Comparison of ENCODE assay signal across 20 cellular contexts in genomic region chr15:44565387-44566169, GRCh38. TPM values are rescaled to one million over a fixed set of nuclear protein-coding genes. Genes with fewer than 3 reads are reported as not detected.
A peak's percentile ranks its signal among the peaks of the same experiment; 100 is the strongest.
DNase-seq lines count a peak whose midpoint lies in the region; ATAC-seq, FAIRE-seq and TF ChIP-seq lines count a peak whose summit lies in the region.
"Had no signal": no experiment of that assay in that cellular context is flagged by ENCODE, and none has a peak within 500 bp of the region (broad histone marks: within the 10 kb centered on the region; RNA-seq: fewer than 3 reads in every experiment).

No MANE protein-coding gene starts in this region.

- intact Hi-C loops in Right ventricle myocardium inferior (cut with DNase I) = no loop called here
- intact Hi-C loops in heart left ventricle (cut with DNase I) = no loop called here

- peaks cover 0 to 100% (median 98%) of the 10 kb centered on the region in 9 donors for H3K36me3 ChIP-seq in heart left ventricle

- ATAC-seq in Right ventricle myocardium inferior (peak; percentile 32), heart left ventricle (no peak), WTC11 (no peak)

- H3K36me3 Mint-ChIP-seq in WTC11 = peaks cover 71% of the 10 kb centered on the region
- H3K36me3 Mint-ChIP-seq in endothelial cell (ENCODE audit: low read depth, unreplicated experiment) = peaks cover 50% of the 10 kb centered on the region

- no peak overlapping the region for H3K27ac ChIP-seq in heart left ventricle
- H3K27ac ChIP-seq: SJSA1 had no signal

- TF ChIP-seq POLR2A in heart left ventricle (IDR thresholded peaks at IDR 0.05) = no peak
- TF ChIP-seq POLR2A in H54 (IDR thresholded peaks at IDR 0.05; ENCODE audit: low read depth, low read length) = no peak

- TF ChIP-seq CTCF in heart left ventricle (IDR thresholded peaks at IDR 0.05) (no peak), WTC11 (IDR thresholded peaks at IDR 0.05) (no peak), endothelial cell (IDR thresholded peaks at IDR 0.05; ENCODE audit: unreplicated experiment) (no peak)

- no peak for DNase-seq in Right ventricle myocardium inferior (ENCODE audit: missing footprints)
- no peak for DNase-seq in heart left ventricle
- DNase-seq in WTC11 (ENCODE audit: low spot score) = no peak
- no peak for DNase-seq in endothelial cell (ENCODE audit: low spot score)
- DNase-seq in HuH-7 (ENCODE audit: low spot score) = no peak
- no peak for DNase-seq in activated CD4-positive, alpha-beta T cell treated with anti-CD3 and anti-CD28 coated beads, Interleukin-2, amount 50 U/mL, for 48 hours
- no peak for DNase-seq in H54 (ENCODE audit: insufficient read length, low spot score)
- no peak for DNase-seq in DMS114 treated with DMSO at 0.1 percent for 48 hours (lab: John Stamatoyannopoulos, UW; ENCODE audit: unreplicated experiment)
- DNase-seq: CD4-positive, alpha-beta memory T cell; DMS53; EL; HCEC 1CT; NCI-H187; NCI-H2107; NCI-H510A; NCI-H748 treated with DMSO at 0.1 percent for 48 hours; NK-92 treated with Interleukin-12 subunit alpha and Interleukin-12 subunit beta, amount 100 ng/mL, for 24 hours had no signal

- H3K9me3 Mint-ChIP-seq in WTC11 (peaks cover 28% of the 10 kb centered on the region), endothelial cell (ENCODE audit: unreplicated experiment) (no peaks in the 10 kb centered on the region)

- POLR2A ChIA-PET in WTC11 (lab: Charles Lee) = no interaction called here

- no peak for FAIRE-seq in H54 (lab: Jason Lieb, UNC)
- FAIRE-seq: A204.1, GM12892 had no signal

- H3K4me3 ChIP-seq in heart left ventricle = no peak overlapping the region
- H3K4me3 ChIP-seq: SJSA1 had no signal

- no peaks in the 10 kb centered on the region for H3K4me1 ChIP-seq in heart left ventricle
- H3K4me1 ChIP-seq: SJSA1 had no signal

- H3K27me3 ChIP-seq in heart left ventricle = no peaks in the 10 kb centered on the region
- H3K27me3 ChIP-seq: SJSA1 had no signal

- peaks cover 0 to 6% (median 0%) of the 10 kb centered on the region in 12 donors for H3K9me3 ChIP-seq in heart left ventricle
- H3K9me3 ChIP-seq: SJSA1 had no signal

- H3K4me1 Mint-ChIP-seq in WTC11 = no peaks in the 10 kb centered on the region
- peaks cover 2% of the 10 kb centered on the region for H3K4me1 Mint-ChIP-seq in endothelial cell (ENCODE audit: unreplicated experiment)

- CTCF ChIA-PET in WTC11 (lab: Charles Lee) = no interaction called here

- H3K4me3 Mint-ChIP-seq in WTC11 = no peak overlapping the region
- H3K4me3 Mint-ChIP-seq in endothelial cell (ENCODE audit: unreplicated experiment) = peak overlapping the region; percentile 68
- H3K4me3 Mint-ChIP-seq: CD4-positive, alpha-beta memory T cell had no signal

- 93 to 98% (median 96%) methylated on average over 8 of the region's 8 CpGs for WGBS in heart left ventricle, 4 donors

- H3K27ac Mint-ChIP-seq in WTC11 (no peak overlapping the region), endothelial cell (ENCODE audit: unreplicated experiment) (no peak overlapping the region)

- no peaks in the 10 kb centered on the region for H3K27me3 Mint-ChIP-seq in WTC11 (ENCODE audit: low read depth)
- peaks cover 3% of the 10 kb centered on the region for H3K27me3 Mint-ChIP-seq in endothelial cell (ENCODE audit: unreplicated experiment)
- H3K27me3 Mint-ChIP-seq: CD4-positive, alpha-beta memory T cell had no signal

TF ChIP-seq in WTC11, 78 proteins besides CTCF, POLR2A, EP300 and RAD21:
- 0 out of 2 replicates have a peak, but pooled peaks have one; percentile 38 for TF ChIP-seq ZNF671 (CRISPR knock-in tag; IDR thresholded peaks at IDR 0.05)
- TF ChIP-seq NR3C1 (CRISPR knock-in tag; conservative IDR thresholded peaks at IDR 0.05; ENCODE audit: low read depth) = no peak

RNA-seq across cellular contexts. Expression of gene EIF3J, which starts 28.6 kb away (rescaled TPM):
- total RNA-seq in Right ventricle myocardium inferior (104 TPM), heart left ventricle (100 to 1,000 TPM in 1 of 9 donors, 10 to 100 TPM in 8; 30.4 to 116 (median 71.6) TPM), WTC11 (2021) (74.9 to 78.6 TPM (median 76.1 TPM) in 3 replicates), endothelial cell (ENCODE audit: unreplicated experiment) (83.1 TPM)
- polyA plus RNA-seq in heart left ventricle = 100 to 1,000 TPM in 1 of 2 donors, 10 to 100 TPM in 1; 30.8 to 107 TPM
